In the genomic region with DNA sequence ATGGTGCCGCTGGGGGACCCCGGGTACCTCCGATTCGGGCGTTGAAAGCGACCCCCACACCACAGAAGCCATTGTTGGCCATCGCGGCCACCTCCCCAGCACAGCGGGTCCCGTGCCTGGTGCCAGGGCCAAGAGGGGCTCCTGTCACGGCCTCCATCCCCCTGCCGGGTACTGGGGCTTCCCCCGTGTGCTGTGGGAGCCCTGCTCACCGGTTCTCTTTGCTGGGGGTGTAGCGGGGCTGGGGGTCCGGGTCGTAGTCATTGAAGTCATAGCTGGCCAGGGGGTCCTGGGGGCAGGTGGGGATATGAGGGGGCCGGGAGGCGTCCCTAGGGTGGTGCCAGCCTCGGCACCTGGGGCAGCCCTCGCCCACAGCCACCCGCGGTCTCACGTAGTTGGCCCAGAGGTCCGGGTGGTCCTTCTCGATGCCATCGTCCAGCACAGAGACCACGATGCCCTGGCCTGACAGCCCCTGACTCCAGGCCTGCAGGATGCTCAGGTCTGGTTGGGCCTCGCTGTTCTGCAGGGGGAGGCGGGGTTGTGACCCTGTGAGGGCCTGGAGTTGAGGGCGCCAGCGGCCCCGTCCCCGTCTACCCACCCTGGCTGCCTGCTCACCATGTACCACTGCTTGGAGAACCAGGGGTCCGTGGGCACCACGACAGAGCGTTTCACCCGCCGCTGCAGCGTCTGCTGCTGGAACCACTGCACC, we compare ENCODE assay signal across 1 cellular context.
TF ChIP-seq lines count a peak whose summit lies in the region.

No MANE protein-coding gene starts in this region.

TF ChIP-seq in HepG2, 621 proteins besides CTCF, POLR2A, EP300 and RAD21:
- TF ChIP-seq, protein P1, sequence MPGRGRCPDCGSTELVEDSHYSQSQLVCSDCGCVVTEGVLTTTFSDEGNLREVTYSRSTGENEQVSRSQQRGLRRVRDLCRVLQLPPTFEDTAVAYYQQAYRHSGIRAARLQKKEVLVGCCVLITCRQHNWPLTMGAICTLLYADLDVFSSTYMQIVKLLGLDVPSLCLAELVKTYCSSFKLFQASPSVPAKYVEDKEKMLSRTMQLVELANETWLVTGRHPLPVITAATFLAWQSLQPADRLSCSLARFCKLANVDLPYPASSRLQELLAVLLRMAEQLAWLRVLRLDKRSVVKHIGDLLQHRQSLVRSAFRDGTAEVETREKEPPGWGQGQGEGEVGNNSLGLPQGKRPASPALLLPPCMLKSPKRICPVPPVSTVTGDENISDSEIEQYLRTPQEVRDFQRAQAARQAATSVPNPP (CRISPR knock-in tag; IDR thresholded peaks at IDR 0.05): no peak
- TF ChIP-seq ZNF337 (CRISPR knock-in tag; IDR thresholded peaks at IDR 0.05; ENCODE audit: borderline replicate concordance, low read depth) (no peak), ZNF34 (CRISPR knock-in tag; IDR thresholded peaks at IDR 0.05; ENCODE audit: borderline replicate concordance) (no peak), ZNF143 (CRISPR knock-in tag; IDR thresholded peaks at IDR 0.05) (no peak), ZNF331 (CRISPR knock-in tag; IDR thresholded peaks at IDR 0.05) (no peak)
